11 cellular contexts compared by ENCODE assay signal in genomic region chr1:116379674-116380498, GRCh38. TPM values are rescaled to one million over a fixed set of nuclear protein-coding genes. Genes with fewer than 3 reads are reported as not detected.
DNase-seq lines count a peak whose midpoint lies in the region; ATAC-seq, FAIRE-seq and TF ChIP-seq lines count a peak whose summit lies in the region.
"Had no signal": no experiment of that assay in that cellular context is flagged by ENCODE, and none has a peak within 500 bp of the region (broad histone marks: within the 10 kb centered on the region; RNA-seq: fewer than 3 reads in every experiment).

No MANE protein-coding gene starts in this region.

- H3K36me3 ChIP-seq in body of pancreas (replicated peaks in 1 of 2; ENCODE audit: insufficient read depth in 1 of 2, low read depth in 2 of 2), result peaks cover 2 to 6% of the 10 kb centered on the region in 2 donors
- no peaks in the 10 kb centered on the region for H3K36me3 ChIP-seq in Caco-2 (ENCODE audit: control insufficient read depth, insufficient read depth, low read length)

- no peak overlapping the region for H3K27ac Mint-ChIP-seq in Caco-2 (ENCODE audit: unreplicated experiment)

- peaks cover 36% of the 10 kb centered on the region for H3K36me3 Mint-ChIP-seq in Caco-2 (ENCODE audit: insufficient read depth, unreplicated experiment)

- TF ChIP-seq CTCF in A549 (IDR thresholded peaks at IDR 0.05) (no peak), body of pancreas (IDR thresholded peaks at IDR 0.05) (no peak), Caco-2 (IDR thresholded peaks at IDR 0.05; ENCODE audit: insufficient read depth in 1 of 2, low read depth in 1 of 2, low read length in 1 of 2, severe bottlenecking in 1 of 2, unreplicated experiment in 1 of 2) (no peak)

- intact Hi-C loops in body of pancreas (cut with DNase I), result no loop called here
- intact Hi-C loops in Caco-2 (cut with micrococcal nuclease; ENCODE audit: unreplicated experiment), result loop anchor here (5.0 kb wide), 1 partner anchor 97 kb away; no protein-coding TSS in a partner anchor

- H3K4me1 ChIP-seq in A549 (peaks cover 57% of the 10 kb centered on the region), body of pancreas (peaks cover 99% of the 10 kb centered on the region), Caco-2 (peaks cover 76% of the 10 kb centered on the region)

- H3K27me3 ChIP-seq in body of pancreas, result no peaks in the 10 kb centered on the region
- H3K27me3 ChIP-seq in Caco-2 (replicated peaks; ENCODE audit: control insufficient read depth, insufficient read depth, low read length), result no peaks in the 10 kb centered on the region
- H3K27me3 ChIP-seq: tibial nerve had no signal

- H3K27me3 Mint-ChIP-seq in Caco-2 (ENCODE audit: insufficient read depth, unreplicated experiment), result no peaks in the 10 kb centered on the region

- no peak overlapping the region; a peak in 1 of 6 replicates for H3K27ac ChIP-seq in A549
- peak overlapping the region; percentile 28 to 98 (median 90) for H3K27ac ChIP-seq in body of pancreas

- no peak for TF ChIP-seq POLR2A in A549 (IDR thresholded peaks at IDR 0.05; ENCODE audit: low read length)
- TF ChIP-seq POLR2A in body of pancreas (IDR thresholded peaks at IDR 0.05), result no peak

- no peak for TF ChIP-seq RAD21 in A549 (conservative IDR thresholded peaks at IDR 0.05 in 1 of 2, IDR thresholded peaks at IDR 0.05 in 1 of 2)

- WGBS in A549 (ENCODE audit: missing lambda C conversion rate), result 87% methylated on average over 6 of the region's 6 CpGs
- 42% methylated on average over 6 of the region's 6 CpGs for WGBS in body of pancreas, 2 donors

- no peak for DNase-seq in A549 (ENCODE audit: low read depth in 1 of 2, low spot score in 1 of 2)
- DNase-seq in ELF-1 (ENCODE audit: low read depth, low spot score), result peak; percentile 21
- peak; percentile 57 to 80 (median 76) for DNase-seq in body of pancreas
- peak; percentile 69 for DNase-seq in mucosa of gallbladder (ENCODE audit: low spot score)
- no peak for DNase-seq in Caco-2
- no peak for DNase-seq in RCC 7860 (ENCODE audit: low spot score)
- no peak for DNase-seq in NCI-H1048 (lab: John Stamatoyannopoulos, UW)
- DNase-seq: H7, NCI-H2029 had no signal

- H3K9me3 ChIP-seq in A549 (no peaks in the 10 kb centered on the region), body of pancreas (no peaks in the 10 kb centered on the region), Caco-2 (no peaks in the 10 kb centered on the region)
- H3K9me3 ChIP-seq: tibial nerve had no signal

- no peak for ATAC-seq in A549
- peak; percentile 38 for ATAC-seq in body of pancreas
- ATAC-seq in GM19397 (IDR thresholded peaks at IDR 0.05; ENCODE audit: unreplicated experiment), result no peak

- no peaks in the 10 kb centered on the region for H3K9me3 Mint-ChIP-seq in Caco-2 (ENCODE audit: unreplicated experiment)

- H3K4me3 Mint-ChIP-seq in Caco-2 (ENCODE audit: unreplicated experiment), result no peak overlapping the region

- no TSS peak for BruUV-seq in Caco-2 (replicated peaks; lab: Mats Ljungman, UMichigan)

- no peak for TF ChIP-seq EP300 in A549 (IDR thresholded peaks at IDR 0.05)

- peak overlapping the region; percentile 93 for H3K4me2 ChIP-seq in A549

- FAIRE-seq in A549 (lab: Jason Lieb, UNC) (no peak), RCC 7860 (lab: Jason Lieb, UNC) (no peak)

- POLR2A ChIA-PET in A549 (lab: Yijun Ruan, JAX), result no interaction called here
- POLR2A ChIA-PET in Caco-2 (lab: Charles Lee), result no interaction called here

- CTCF ChIA-PET in A549 (lab: Yijun Ruan, JAX) (no interaction called here), Caco-2 (lab: Charles Lee) (no interaction called here)

- H3K4me3 ChIP-seq in A549 (no peak overlapping the region), body of pancreas (no peak overlapping the region), Caco-2 (ENCODE audit: low read depth, low read length) (no peak overlapping the region)
- H3K4me3 ChIP-seq: tibial nerve had no signal

- peaks cover 48% of the 10 kb centered on the region for H3K4me1 Mint-ChIP-seq in Caco-2 (ENCODE audit: low read depth, unreplicated experiment)

TF ChIP-seq in A549, 52 proteins besides CTCF, POLR2A, EP300 and RAD21:
- TF ChIP-seq CEBPB (IDR thresholded peaks at IDR 0.05) (no peak), PBX3 (IDR thresholded peaks at IDR 0.05) (no peak), HES2 (IDR thresholded peaks at IDR 0.05) (no peak), CHD2 (IDR thresholded peaks at IDR 0.05; ENCODE audit: low read length, partially characterized antibody) (no peak), NR3C1 (IDR thresholded peaks at IDR 0.05) (no peak), JUNB (IDR thresholded peaks at IDR 0.05) (no peak), HOXB5 (CRISPR knock-in tag; IDR thresholded peaks at IDR 0.05) (no peak), POLR2AphosphoS2 (conservative IDR thresholded peaks at IDR 0.05; ENCODE audit: low read length) (no peak), EHF (CRISPR knock-in tag; IDR thresholded peaks at IDR 0.05) (no peak), MAX (IDR thresholded peaks at IDR 0.05) (no peak), HMGXB4 (CRISPR knock-in tag; IDR thresholded peaks at IDR 0.05; ENCODE audit: borderline replicate concordance) (no peak), TFCP2L1 (CRISPR knock-in tag; IDR thresholded peaks at IDR 0.05) (no peak), RNF2 (IDR thresholded peaks at IDR 0.05; ENCODE audit: borderline replicate concordance, low read depth) (no peak), MAFK (IDR thresholded peaks at IDR 0.05; ENCODE audit: partially characterized antibody) (no peak), RFX5 (IDR thresholded peaks at IDR 0.05) (no peak), HEYL (CRISPR knock-in tag; IDR thresholded peaks at IDR 0.05) (no peak), RARB (CRISPR knock-in tag; IDR thresholded peaks at IDR 0.05) (no peak), USF2 (IDR thresholded peaks at IDR 0.05) (no peak)

RNA-seq across cellular contexts. Expression of gene ATP1A1, which starts 6.8 kb away (rescaled TPM):
- polyA plus RNA-seq in A549 (2011; rRNA removed), result 171 and 188 TPM in 2 replicates
- polyA plus RNA-seq in A549 (2012; cell fraction: cytosol; rRNA removed), result 86.8 and 87.2 TPM in 2 replicates
- 122 and 143 TPM in 2 replicates for polyA plus RNA-seq in A549 (2012; cell fraction: nucleus; rRNA removed)
- polyA plus RNA-seq in A549 (2017; fragmentation: RNase III; extraction: RNeasy Plus Mini Kit Qiagen cat#74134 plus additional on column Dnase treatment), result 109 to 124 TPM (median 119 TPM) in 3 replicates
- 205 and 248 TPM in 2 replicates for polyA minus RNA-seq in A549 (2011; rRNA and poly(A)+ RNA removed)
- total RNA-seq in body of pancreas, result 100 to 1,000 TPM; 423 to 593 TPM
- total RNA-seq in mucosa of gallbladder, result 2,502 TPM
- total RNA-seq in Caco-2 (2022), result 479 and 508 TPM in 2 replicates

Comparison
In these comparisons a context has a peak if more than half of its experiments do, and no peak if none do; other contexts are left out.
1. DNase-seq: peak in ELF-1 (single experiment), body of pancreas (4 of 4) and mucosa of gallbladder (single experiment); none in A549 (0 of 2), Caco-2 (0 of 2), RCC 7860 (single experiment) and NCI-H1048 (single experiment).
2. H3K27ac ChIP-seq: peak in body of pancreas (4 of 4); none in A549 (0 of 2).